In genomic region chr16:69406780-69407331, GRCh38 we compare ENCODE assay signal across 1 cellular context.
A peak's percentile ranks its signal among the peaks of the same experiment; 100 is the strongest.
TF ChIP-seq lines count a peak whose summit lies in the region.

No MANE protein-coding gene starts in this region.

TF ChIP-seq in IMR-90, 13 proteins besides CTCF, POLR2A, EP300 and RAD21:
- TF ChIP-seq RCOR1 (IDR thresholded peaks at IDR 0.05; ENCODE audit: insufficient replicate concordance, low read length) (no peak), ELK1 (IDR thresholded peaks at IDR 0.05; ENCODE audit: borderline replicate concordance, low read depth, low read length) (no peak), CHD1 (IDR thresholded peaks at IDR 0.05; ENCODE audit: low read depth, low read length) (no peak), USF2 (IDR thresholded peaks at IDR 0.05; ENCODE audit: low read depth, low read length) (peak; percentile 90)
